ENCODE assay signal across 29 cellular contexts in genomic region chr5:126383755-126384154, GRCh38. TPM values are rescaled to one million over a fixed set of nuclear protein-coding genes. Genes with fewer than 3 reads are reported as not detected.
DNase-seq lines count a peak whose midpoint lies in the region; ATAC-seq and TF ChIP-seq lines count a peak whose summit lies in the region.
"Had no signal": no experiment of that assay in that cellular context is flagged by ENCODE, and none has a peak within 500 bp of the region (broad histone marks: within the 10 kb centered on the region; RNA-seq: fewer than 3 reads in every experiment).

No MANE protein-coding gene starts in this region.

- no peak overlapping the region for H2AFZ ChIP-seq in smooth muscle cell (ENCODE audit: low read depth)

- no peaks in the 10 kb centered on the region for H3K79me2 ChIP-seq in smooth muscle cell (ENCODE audit: low read depth)

- WGBS in smooth muscle cell (ENCODE audit: low lambda C conversion rate): 66% methylated on average over 3 of the region's 3 CpGs

- no peak overlapping the region for H3K4me3 Mint-ChIP-seq in mesothelial cell of epicardium
- H3K4me3 Mint-ChIP-seq in activated T-helper 2 cell treated with anti-CD3 and anti-CD28 coated beads, Interferon-gamma antibody, Interleukin-2, Interleukin-4, amounts not matched to agents 10 μg/mL and 5 μg/mL and 100 μg/mL, durations not matched to agents 14 hours and 24 hours and 36 hours (ENCODE audit: low read depth): no peak overlapping the region
- H3K4me3 Mint-ChIP-seq: activated T-cell treated with anti-CD3 and anti-CD28 coated beads, Interleukin-2, amount 50 U/mL, for 4 hours; central memory CD8-positive, alpha-beta T cell had no signal

- no peak for TF ChIP-seq CTCF in brain microvascular endothelial cell (IDR thresholded peaks at IDR 0.05; ENCODE audit: low read depth, low read length, missing control alignments)
- TF ChIP-seq CTCF in smooth muscle cell (IDR thresholded peaks at IDR 0.05; ENCODE audit: borderline replicate concordance, insufficient read depth, poor library complexity, severe bottlenecking): no peak
- no peak for TF ChIP-seq CTCF in mesothelial cell of epicardium (IDR thresholded peaks at IDR 0.05; ENCODE audit: unreplicated experiment)
- no peak for TF ChIP-seq CTCF in foreskin keratinocyte (conservative IDR thresholded peaks at IDR 0.05)

- H3K4me1 Mint-ChIP-seq in mesothelial cell of epicardium: peaks cover 5% of the 10 kb centered on the region
- H3K4me1 Mint-ChIP-seq in activated T-helper 2 cell treated with anti-CD3 and anti-CD28 coated beads, Interferon-gamma antibody, Interleukin-2, Interleukin-4, amounts not matched to agents 10 μg/mL and 5 μg/mL and 100 μg/mL, durations not matched to agents 14 hours and 24 hours and 36 hours (ENCODE audit: low read depth): no peaks in the 10 kb centered on the region
- H3K4me1 Mint-ChIP-seq: central memory CD8-positive, alpha-beta T cell had no signal

- DNase-seq in LHCN-M2 (ENCODE audit: low read depth) (peak; percentile 55), brain microvascular endothelial cell (no peak), smooth muscle cell (lab: John Stamatoyannopoulos, UW; ENCODE audit: unreplicated experiment) (no peak), NCI-H82 (lab: John Stamatoyannopoulos, UW) (no peak), mesothelial cell of epicardium (ENCODE audit: low spot score in 2 of 2, unreplicated experiment in 2 of 2) (no peak), foreskin keratinocyte (no peak)
- no peak for DNase-seq in activated T-helper 2 cell treated with anti-CD3 and anti-CD28 coated beads, Interferon-gamma antibody, Interleukin-2, Interleukin-4, amounts not matched to agents 10 μg/mL and 5 μg/mL and 100 μg/mL, durations not matched to agents 14 hours and 24 hours and 36 hours (ENCODE audit: low spot score)
- DNase-seq: activated CD4-positive, alpha-beta T cell treated with anti-CD3 and anti-CD28 coated beads for 48 hours; activated naive CD4-positive, alpha-beta T cell treated with anti-CD3 and anti-CD28 coated beads, Interleukin-2, amount 50 U/mL, for 16 hours; activated T-cell treated with anti-CD3 and anti-CD28 coated beads, Interleukin-2, amount 50 U/mL, for 4 hours; anterior cingulate cortex; DMS79 treated with DMSO at 0.1 percent for 48 hours; dorsolateral prefrontal cortex; GOT3; heart left ventricle; Karpas-422; left cardiac atrium; NCI-H1694; NCI-H2171; NCI-H524; RPMI8226; stimulated activated CD4-positive, alpha-beta T cell treated with anti-CD3 and anti-CD28 coated beads, Interleukin-4, amount 100 ng/mL, for 4 hours; stimulated activated naive CD4-positive, alpha-beta T cell treated with Interleukin-2 at 50 U/mL for 16 hours; thyroid gland had no signal

- in situ Hi-C loops in brain microvascular endothelial cell (cut with HindIII; ENCODE audit: low pct_ligation_motif_present, low sequenced_read_pairs): no loop called here

- no peaks in the 10 kb centered on the region for H4K20me1 ChIP-seq in smooth muscle cell (ENCODE audit: low read depth)
- H4K20me1 ChIP-seq: BLaER1 had no signal

- H3K36me3 ChIP-seq in brain microvascular endothelial cell (replicated peaks) (no peaks in the 10 kb centered on the region), muscle layer of duodenum (ENCODE audit: control insufficient read depth in 1 of 2, insufficient read depth in 2 of 2, low read length in 2 of 2) (no peaks in the 10 kb centered on the region), smooth muscle cell (ENCODE audit: low read depth) (no peaks in the 10 kb centered on the region)
- H3K36me3 ChIP-seq: heart left ventricle, prostate gland, thyroid gland had no signal

- ATAC-seq in foreskin keratinocyte: no peak
- ATAC-seq: activated T-cell treated with anti-CD3 and anti-CD28 coated beads, Interleukin-2, amount 50 U/mL, for 4 hours; left cardiac atrium had no signal

- H3K4me3 ChIP-seq in brain microvascular endothelial cell (ENCODE audit: low read depth, low read length): no peak overlapping the region
- no peak overlapping the region for H3K4me3 ChIP-seq in muscle layer of duodenum (ENCODE audit: low read depth in 1 of 2, low read length in 2 of 2)
- H3K4me3 ChIP-seq in smooth muscle cell: no peak overlapping the region
- H3K4me3 ChIP-seq: BLaER1, dorsolateral prefrontal cortex, heart left ventricle, prostate gland, thyroid gland had no signal

- H3K9ac ChIP-seq in smooth muscle cell (ENCODE audit: low read depth): no peak overlapping the region
- H3K9ac ChIP-seq: BLaER1 had no signal

- H3K36me3 Mint-ChIP-seq in mesothelial cell of epicardium: peaks cover 3% of the 10 kb centered on the region
- no peaks in the 10 kb centered on the region for H3K36me3 Mint-ChIP-seq in activated T-helper 2 cell treated with anti-CD3 and anti-CD28 coated beads, Interferon-gamma antibody, Interleukin-2, Interleukin-4, amounts not matched to agents 10 μg/mL and 5 μg/mL and 100 μg/mL, durations not matched to agents 14 hours and 24 hours and 36 hours (ENCODE audit: low read depth)

- H3K27ac ChIP-seq in brain microvascular endothelial cell (peak overlapping the region; percentile 9), muscle layer of duodenum (ENCODE audit: low read length) (peak overlapping the region; percentile 28), smooth muscle cell (ENCODE audit: low read depth) (peak overlapping the region; percentile 14), foreskin keratinocyte (no peak overlapping the region)
- H3K27ac ChIP-seq: BLaER1, VCaP had no signal

- no peaks in the 10 kb centered on the region for H3F3A ChIP-seq in smooth muscle cell (ENCODE audit: low read depth)

- H3K9me3 ChIP-seq in muscle layer of duodenum (ENCODE audit: control insufficient read depth in 1 of 2, low read length in 2 of 2) (no peaks in the 10 kb centered on the region), smooth muscle cell (replicated peaks; ENCODE audit: low read depth) (no peaks in the 10 kb centered on the region)
- H3K9me3 ChIP-seq: prostate gland, thyroid gland had no signal

- intact Hi-C loops in activated T-helper 2 cell treated with anti-CD3 and anti-CD28 coated beads, Interferon-gamma antibody, Interleukin-2, Interleukin-4, amounts not matched to agents 10 μg/mL and 5 μg/mL and 100 μg/mL, durations not matched to agents 14 hours and 24 hours and 36 hours (cut with micrococcal nuclease): no loop called here

- peaks cover 5 to 12% of the 10 kb centered on the region in 2 donors for H3K4me1 ChIP-seq in muscle layer of duodenum (ENCODE audit: control insufficient read depth in 1 of 2, insufficient read depth in 2 of 2, low read length in 2 of 2)
- H3K4me1 ChIP-seq in smooth muscle cell (ENCODE audit: low read depth): peaks cover 6% of the 10 kb centered on the region
- peaks cover 17% of the 10 kb centered on the region for H3K4me1 ChIP-seq in foreskin keratinocyte
- H3K4me1 ChIP-seq: BLaER1 had no signal

- H3K27me3 Mint-ChIP-seq in mesothelial cell of epicardium (ENCODE audit: low read depth): no peaks in the 10 kb centered on the region
- H3K27me3 Mint-ChIP-seq in activated T-helper 2 cell treated with anti-CD3 and anti-CD28 coated beads, Interferon-gamma antibody, Interleukin-2, Interleukin-4, amounts not matched to agents 10 μg/mL and 5 μg/mL and 100 μg/mL, durations not matched to agents 14 hours and 24 hours and 36 hours (ENCODE audit: low read depth): peaks cover 6% of the 10 kb centered on the region

- no peak overlapping the region for H3K4me2 ChIP-seq in smooth muscle cell
- H3K4me2 ChIP-seq: BLaER1 had no signal

- H3K27me3 ChIP-seq in brain microvascular endothelial cell (replicated peaks) (no peaks in the 10 kb centered on the region), muscle layer of duodenum (ENCODE audit: low read depth, low read length) (no peaks in the 10 kb centered on the region), smooth muscle cell (ENCODE audit: low read depth) (no peaks in the 10 kb centered on the region), foreskin keratinocyte (no peaks in the 10 kb centered on the region)
- H3K27me3 ChIP-seq: BLaER1, dorsolateral prefrontal cortex, heart left ventricle, thyroid gland had no signal

- no peak overlapping the region for H3K27ac Mint-ChIP-seq in mesothelial cell of epicardium
- no peak overlapping the region for H3K27ac Mint-ChIP-seq in activated T-helper 2 cell treated with anti-CD3 and anti-CD28 coated beads, Interferon-gamma antibody, Interleukin-2, Interleukin-4, amounts not matched to agents 10 μg/mL and 5 μg/mL and 100 μg/mL, durations not matched to agents 14 hours and 24 hours and 36 hours

- peaks cover 32% of the 10 kb centered on the region for H3K9me3 Mint-ChIP-seq in mesothelial cell of epicardium
- H3K9me3 Mint-ChIP-seq in activated T-helper 2 cell treated with anti-CD3 and anti-CD28 coated beads, Interferon-gamma antibody, Interleukin-2, Interleukin-4, amounts not matched to agents 10 μg/mL and 5 μg/mL and 100 μg/mL, durations not matched to agents 14 hours and 24 hours and 36 hours: peaks cover 18% of the 10 kb centered on the region

RNA-seq across cellular contexts. Expression of gene GRAMD2B, which starts 39.5 kb away (rescaled TPM):
- 16.3 and 23.1 TPM in 2 replicates for total RNA-seq in LHCN-M2 (2014; rRNA removed)
- polyA plus RNA-seq in LHCN-M2 (2012): 53.8 TPM
- 27.3 and 33.1 TPM in 2 replicates for total RNA-seq in smooth muscle cell
- 8.7 and 28.9 TPM in 2 replicates for polyA plus RNA-seq in smooth muscle cell
- 12.0 to 15.0 TPM (median 14.0 TPM) in 3 replicates for total RNA-seq in mesothelial cell of epicardium
- 21.5 and 25.1 TPM in 2 replicates for total RNA-seq in foreskin keratinocyte
- polyA plus RNA-seq in foreskin keratinocyte: 11.0 and 14.4 TPM in 2 replicates
- 8.4 and 8.8 TPM in 2 replicates for total RNA-seq in activated T-helper 2 cell treated with anti-CD3 and anti-CD28 coated beads, Interferon-gamma antibody, Interleukin-2, Interleukin-4, amounts not matched to agents 10 μg/mL and 5 μg/mL and 100 μg/mL, durations not matched to agents 14 hours and 24 hours and 36 hours
